ENCODE assay signal across 1 cellular context in the genomic region with DNA sequence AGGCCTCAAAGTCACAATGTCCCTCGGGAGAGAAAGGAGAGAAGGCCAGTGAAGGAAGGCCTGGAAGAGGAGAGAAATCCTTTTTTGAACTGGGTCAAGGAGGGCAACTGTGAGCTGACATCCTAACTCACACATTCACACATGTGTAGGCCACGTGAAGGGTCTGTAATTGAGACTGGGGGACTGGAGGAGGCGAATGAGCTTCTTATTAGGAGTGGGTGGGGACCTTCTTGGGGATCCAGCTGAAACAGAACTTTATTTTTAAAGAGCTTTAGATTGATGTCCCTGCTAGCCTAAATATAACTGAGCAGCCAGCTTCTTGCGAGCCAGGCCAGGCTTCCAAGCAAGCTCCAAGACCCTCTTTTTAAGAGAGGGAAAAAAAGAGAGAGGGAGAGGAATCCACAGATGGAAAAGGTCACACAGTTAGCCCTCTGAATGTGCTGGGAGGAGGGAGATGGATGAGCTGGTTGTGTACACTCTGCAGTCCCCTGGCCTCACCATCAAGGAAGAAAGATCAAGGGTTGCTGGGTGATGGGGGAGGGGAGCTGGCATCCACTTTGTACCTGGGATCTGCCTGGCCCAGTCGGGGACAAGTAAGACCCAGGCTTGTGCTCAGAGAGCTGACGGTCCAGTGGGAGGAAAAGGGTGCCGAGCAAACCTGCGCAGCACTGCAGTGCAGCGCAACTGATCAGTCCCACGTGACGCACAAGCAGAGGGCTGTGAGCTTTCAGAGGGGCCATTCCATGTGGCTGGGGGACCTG.
TF ChIP-seq lines count a peak whose summit lies in the region.

No MANE protein-coding gene starts in this region.

TF ChIP-seq in HepG2, 621 proteins besides CTCF, POLR2A, EP300 and RAD21 (continued from another document and continues in another):
- TF ChIP-seq, protein P1, sequence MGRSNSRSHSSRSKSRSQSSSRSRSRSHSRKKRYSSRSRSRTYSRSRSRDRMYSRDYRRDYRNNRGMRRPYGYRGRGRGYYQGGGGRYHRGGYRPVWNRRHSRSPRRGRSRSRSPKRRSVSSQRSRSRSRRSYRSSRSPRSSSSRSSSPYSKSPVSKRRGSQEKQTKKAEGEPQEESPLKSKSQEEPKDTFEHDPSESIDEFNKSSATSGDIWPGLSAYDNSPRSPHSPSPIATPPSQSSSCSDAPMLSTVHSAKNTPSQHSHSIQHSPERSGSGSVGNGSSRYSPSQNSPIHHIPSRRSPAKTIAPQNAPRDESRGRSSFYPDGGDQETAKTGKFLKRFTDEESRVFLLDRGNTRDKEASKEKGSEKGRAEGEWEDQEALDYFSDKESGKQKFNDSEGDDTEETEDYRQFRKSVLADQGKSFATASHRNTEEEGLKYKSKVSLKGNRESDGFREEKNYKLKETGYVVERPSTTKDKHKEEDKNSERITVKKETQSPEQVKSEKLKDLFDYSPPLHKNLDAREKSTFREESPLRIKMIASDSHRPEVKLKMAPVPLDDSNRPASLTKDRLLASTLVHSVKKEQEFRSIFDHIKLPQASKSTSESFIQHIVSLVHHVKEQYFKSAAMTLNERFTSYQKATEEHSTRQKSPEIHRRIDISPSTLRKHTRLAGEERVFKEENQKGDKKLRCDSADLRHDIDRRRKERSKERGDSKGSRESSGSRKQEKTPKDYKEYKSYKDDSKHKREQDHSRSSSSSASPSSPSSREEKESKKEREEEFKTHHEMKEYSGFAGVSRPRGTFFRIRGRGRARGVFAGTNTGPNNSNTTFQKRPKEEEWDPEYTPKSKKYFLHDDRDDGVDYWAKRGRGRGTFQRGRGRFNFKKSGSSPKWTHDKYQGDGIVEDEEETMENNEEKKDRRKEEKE (IDR thresholded peaks at IDR 0.05), result no peak
- TF ChIP-seq, protein P2, sequence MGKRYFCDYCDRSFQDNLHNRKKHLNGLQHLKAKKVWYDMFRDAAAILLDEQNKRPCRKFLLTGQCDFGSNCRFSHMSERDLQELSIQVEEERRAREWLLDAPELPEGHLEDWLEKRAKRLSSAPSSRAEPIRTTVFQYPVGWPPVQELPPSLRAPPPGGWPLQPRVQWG (CRISPR knock-in tag; IDR thresholded peaks at IDR 0.05; ENCODE audit: borderline replicate concordance, low read depth), result no peak
- peak; percentile 56 for TF ChIP-seq RARA (CRISPR knock-in tag; IDR thresholded peaks at IDR 0.05)
- no peak for TF ChIP-seq ZNF33A (CRISPR knock-in tag; IDR thresholded peaks at IDR 0.05; ENCODE audit: borderline replicate concordance)
- no peak for TF ChIP-seq NONO (IDR thresholded peaks at IDR 0.05)
- peak; percentile 35; the same call in 1 of the 2 replicates for TF ChIP-seq NONO (CRISPR knock-in tag; conservative IDR thresholded peaks at IDR 0.05)
- TF ChIP-seq MED1 (CRISPR knock-in tag; IDR thresholded peaks at IDR 0.05), result no peak
- no peak for TF ChIP-seq ZNF766 (CRISPR knock-in tag; IDR thresholded peaks at IDR 0.05; ENCODE audit: borderline replicate concordance)
- no peak for TF ChIP-seq NFE2 (CRISPR knock-in tag; IDR thresholded peaks at IDR 0.05)
- TF ChIP-seq, protein P3, sequence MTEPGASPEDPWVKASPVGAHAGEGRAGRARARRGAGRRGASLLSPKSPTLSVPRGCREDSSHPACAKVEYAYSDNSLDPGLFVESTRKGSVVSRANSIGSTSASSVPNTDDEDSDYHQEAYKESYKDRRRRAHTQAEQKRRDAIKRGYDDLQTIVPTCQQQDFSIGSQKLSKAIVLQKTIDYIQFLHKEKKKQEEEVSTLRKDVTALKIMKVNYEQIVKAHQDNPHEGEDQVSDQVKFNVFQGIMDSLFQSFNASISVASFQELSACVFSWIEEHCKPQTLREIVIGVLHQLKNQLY (CRISPR knock-in tag; IDR thresholded peaks at IDR 0.05), result no peak
- no peak for TF ChIP-seq FOXA1 (IDR thresholded peaks at IDR 0.05)
- peak; percentile 84 for TF ChIP-seq FOXA1 (CRISPR knock-in tag; IDR thresholded peaks at IDR 0.05)
- TF ChIP-seq WIZ (CRISPR knock-in tag; IDR thresholded peaks at IDR 0.05), result no peak
- TF ChIP-seq PHF20 (CRISPR knock-in tag; IDR thresholded peaks at IDR 0.05), result no peak
- no peak for TF ChIP-seq ZNF589 (CRISPR knock-in tag; conservative IDR thresholded peaks at IDR 0.05)
- TF ChIP-seq NR2F2 (IDR thresholded peaks at IDR 0.05; ENCODE audit: borderline replicate concordance, low read depth), result 0 out of 2 replicates have a peak, but pooled peaks have one; percentile 22
- no peak for TF ChIP-seq ZNF569 (CRISPR knock-in tag; IDR thresholded peaks at IDR 0.05; ENCODE audit: borderline replicate concordance)
- TF ChIP-seq GLI4 (CRISPR knock-in tag; IDR thresholded peaks at IDR 0.05; ENCODE audit: borderline replicate concordance), result no peak
- no peak for TF ChIP-seq SIX4 (CRISPR knock-in tag; IDR thresholded peaks at IDR 0.05)
- TF ChIP-seq ZNF136 (CRISPR knock-in tag; IDR thresholded peaks at IDR 0.05; ENCODE audit: low read depth), result no peak
- TF ChIP-seq, protein P4, sequence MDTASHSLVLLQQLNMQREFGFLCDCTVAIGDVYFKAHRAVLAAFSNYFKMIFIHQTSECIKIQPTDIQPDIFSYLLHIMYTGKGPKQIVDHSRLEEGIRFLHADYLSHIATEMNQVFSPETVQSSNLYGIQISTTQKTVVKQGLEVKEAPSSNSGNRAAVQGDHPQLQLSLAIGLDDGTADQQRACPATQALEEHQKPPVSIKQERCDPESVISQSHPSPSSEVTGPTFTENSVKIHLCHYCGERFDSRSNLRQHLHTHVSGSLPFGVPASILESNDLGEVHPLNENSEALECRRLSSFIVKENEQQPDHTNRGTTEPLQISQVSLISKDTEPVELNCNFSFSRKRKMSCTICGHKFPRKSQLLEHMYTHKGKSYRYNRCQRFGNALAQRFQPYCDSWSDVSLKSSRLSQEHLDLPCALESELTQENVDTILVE (CRISPR knock-in tag; IDR thresholded peaks at IDR 0.05), result no peak
- no peak for TF ChIP-seq MEIS2 (CRISPR knock-in tag; IDR thresholded peaks at IDR 0.05)
- TF ChIP-seq, protein P5, sequence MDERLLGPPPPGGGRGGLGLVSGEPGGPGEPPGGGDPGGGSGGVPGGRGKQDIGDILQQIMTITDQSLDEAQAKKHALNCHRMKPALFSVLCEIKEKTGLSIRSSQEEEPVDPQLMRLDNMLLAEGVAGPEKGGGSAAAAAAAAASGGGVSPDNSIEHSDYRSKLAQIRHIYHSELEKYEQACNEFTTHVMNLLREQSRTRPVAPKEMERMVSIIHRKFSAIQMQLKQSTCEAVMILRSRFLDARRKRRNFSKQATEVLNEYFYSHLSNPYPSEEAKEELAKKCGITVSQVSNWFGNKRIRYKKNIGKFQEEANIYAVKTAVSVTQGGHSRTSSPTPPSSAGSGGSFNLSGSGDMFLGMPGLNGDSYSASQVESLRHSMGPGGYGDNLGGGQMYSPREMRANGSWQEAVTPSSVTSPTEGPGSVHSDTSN (CRISPR knock-in tag; IDR thresholded peaks at IDR 0.05), result no peak
- peak; percentile 36; the same call in 1 of the 2 replicates for TF ChIP-seq ETV5 (CRISPR knock-in tag; IDR thresholded peaks at IDR 0.05; ENCODE audit: borderline replicate concordance)
- TF ChIP-seq ARNT (IDR thresholded peaks at IDR 0.05), result no peak
- no peak for TF ChIP-seq YEATS4 (CRISPR knock-in tag; IDR thresholded peaks at IDR 0.05; ENCODE audit: borderline replicate concordance)
- no peak for TF ChIP-seq PHB2 (IDR thresholded peaks at IDR 0.05; ENCODE audit: partially characterized antibody)
- TF ChIP-seq MAFG (CRISPR knock-in tag; IDR thresholded peaks at IDR 0.05), result no peak
- TF ChIP-seq, protein P6, sequence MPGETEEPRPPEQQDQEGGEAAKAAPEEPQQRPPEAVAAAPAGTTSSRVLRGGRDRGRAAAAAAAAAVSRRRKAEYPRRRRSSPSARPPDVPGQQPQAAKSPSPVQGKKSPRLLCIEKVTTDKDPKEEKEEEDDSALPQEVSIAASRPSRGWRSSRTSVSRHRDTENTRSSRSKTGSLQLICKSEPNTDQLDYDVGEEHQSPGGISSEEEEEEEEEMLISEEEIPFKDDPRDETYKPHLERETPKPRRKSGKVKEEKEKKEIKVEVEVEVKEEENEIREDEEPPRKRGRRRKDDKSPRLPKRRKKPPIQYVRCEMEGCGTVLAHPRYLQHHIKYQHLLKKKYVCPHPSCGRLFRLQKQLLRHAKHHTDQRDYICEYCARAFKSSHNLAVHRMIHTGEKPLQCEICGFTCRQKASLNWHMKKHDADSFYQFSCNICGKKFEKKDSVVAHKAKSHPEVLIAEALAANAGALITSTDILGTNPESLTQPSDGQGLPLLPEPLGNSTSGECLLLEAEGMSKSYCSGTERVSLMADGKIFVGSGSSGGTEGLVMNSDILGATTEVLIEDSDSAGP (CRISPR knock-in tag; IDR thresholded peaks at IDR 0.05; ENCODE audit: borderline replicate concordance), result no peak
- TF ChIP-seq SSRP1 (CRISPR knock-in tag; IDR thresholded peaks at IDR 0.05), result no peak
- no peak for TF ChIP-seq ZNF260 (CRISPR knock-in tag; IDR thresholded peaks at IDR 0.05; ENCODE audit: borderline replicate concordance, low read depth)
- TF ChIP-seq KDM6A (CRISPR knock-in tag; IDR thresholded peaks at IDR 0.05; ENCODE audit: low read depth), result peak; percentile 59
- TF ChIP-seq KDM5B (CRISPR knock-in tag; IDR thresholded peaks at IDR 0.05; ENCODE audit: borderline replicate concordance), result no peak
- TF ChIP-seq, protein P7, sequence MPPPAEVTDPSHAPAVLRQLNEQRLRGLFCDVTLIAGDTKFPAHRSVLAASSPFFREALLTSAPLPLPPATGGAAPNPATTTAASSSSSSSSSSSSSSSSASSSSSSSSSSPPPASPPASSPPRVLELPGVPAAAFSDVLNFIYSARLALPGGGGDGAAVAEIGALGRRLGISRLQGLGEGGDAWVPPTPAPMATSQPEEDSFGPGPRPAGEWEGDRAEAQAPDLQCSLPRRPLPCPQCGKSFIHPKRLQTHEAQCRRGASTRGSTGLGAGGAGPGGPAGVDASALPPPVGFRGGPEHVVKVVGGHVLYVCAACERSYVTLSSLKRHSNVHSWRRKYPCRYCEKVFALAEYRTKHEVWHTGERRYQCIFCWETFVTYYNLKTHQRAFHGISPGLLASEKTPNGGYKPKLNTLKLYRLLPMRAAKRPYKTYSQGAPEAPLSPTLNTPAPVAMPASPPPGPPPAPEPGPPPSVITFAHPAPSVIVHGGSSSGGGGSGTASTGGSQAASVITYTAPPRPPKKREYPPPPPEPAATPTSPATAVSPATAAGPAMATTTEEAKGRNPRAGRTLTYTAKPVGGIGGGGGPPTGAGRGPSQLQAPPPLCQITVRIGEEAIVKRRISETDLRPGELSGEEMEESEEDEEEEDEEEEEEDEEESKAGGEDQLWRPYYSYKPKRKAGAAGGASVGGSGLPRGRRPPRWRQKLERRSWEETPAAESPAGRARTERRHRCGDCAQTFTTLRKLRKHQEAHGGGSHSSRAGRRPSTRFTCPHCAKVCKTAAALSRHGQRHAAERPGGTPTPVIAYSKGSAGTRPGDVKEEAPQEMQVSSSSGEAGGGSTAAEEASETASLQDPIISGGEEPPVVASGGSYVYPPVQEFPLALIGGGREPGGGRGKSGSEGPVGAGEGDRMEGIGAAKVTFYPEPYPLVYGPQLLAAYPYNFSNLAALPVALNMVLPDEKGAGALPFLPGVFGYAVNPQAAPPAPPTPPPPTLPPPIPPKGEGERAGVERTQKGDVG (CRISPR knock-in tag; IDR thresholded peaks at IDR 0.05; ENCODE audit: borderline replicate concordance), result 0 out of 2 replicates have a peak, but pooled peaks have one; percentile 25
- no peak for TF ChIP-seq NFYC (CRISPR knock-in tag; IDR thresholded peaks at IDR 0.05)
- TF ChIP-seq, protein P8, sequence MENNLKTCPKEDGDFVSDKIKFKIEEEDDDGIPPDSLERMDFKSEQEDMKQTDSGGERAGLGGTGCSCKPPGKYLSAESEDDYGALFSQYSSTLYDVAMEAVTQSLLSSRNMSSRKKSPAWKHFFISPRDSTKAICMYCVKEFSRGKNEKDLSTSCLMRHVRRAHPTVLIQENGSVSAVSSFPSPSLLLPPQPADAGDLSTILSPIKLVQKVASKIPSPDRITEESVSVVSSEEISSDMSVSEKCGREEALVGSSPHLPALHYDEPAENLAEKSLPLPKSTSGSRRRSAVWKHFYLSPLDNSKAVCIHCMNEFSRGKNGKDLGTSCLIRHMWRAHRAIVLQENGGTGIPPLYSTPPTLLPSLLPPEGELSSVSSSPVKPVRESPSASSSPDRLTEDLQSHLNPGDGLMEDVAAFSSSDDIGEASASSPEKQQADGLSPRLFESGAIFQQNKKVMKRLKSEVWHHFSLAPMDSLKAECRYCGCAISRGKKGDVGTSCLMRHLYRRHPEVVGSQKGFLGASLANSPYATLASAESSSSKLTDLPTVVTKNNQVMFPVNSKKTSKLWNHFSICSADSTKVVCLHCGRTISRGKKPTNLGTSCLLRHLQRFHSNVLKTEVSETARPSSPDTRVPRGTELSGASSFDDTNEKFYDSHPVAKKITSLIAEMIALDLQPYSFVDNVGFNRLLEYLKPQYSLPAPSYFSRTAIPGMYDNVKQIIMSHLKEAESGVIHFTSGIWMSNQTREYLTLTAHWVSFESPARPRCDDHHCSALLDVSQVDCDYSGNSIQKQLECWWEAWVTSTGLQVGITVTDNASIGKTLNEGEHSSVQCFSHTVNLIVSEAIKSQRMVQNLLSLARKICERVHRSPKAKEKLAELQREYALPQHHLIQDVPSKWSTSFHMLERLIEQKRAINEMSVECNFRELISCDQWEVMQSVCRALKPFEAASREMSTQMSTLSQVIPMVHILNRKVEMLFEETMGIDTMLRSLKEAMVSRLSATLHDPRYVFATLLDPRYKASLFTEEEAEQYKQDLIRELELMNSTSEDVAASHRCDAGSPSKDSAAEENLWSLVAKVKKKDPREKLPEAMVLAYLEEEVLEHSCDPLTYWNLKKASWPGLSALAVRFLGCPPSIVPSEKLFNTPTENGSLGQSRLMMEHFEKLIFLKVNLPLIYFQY (CRISPR knock-in tag; IDR thresholded peaks at IDR 0.05; ENCODE audit: borderline replicate concordance), result no peak
- no peak for TF ChIP-seq HMGA1 (CRISPR knock-in tag; conservative IDR thresholded peaks at IDR 0.05)
- TF ChIP-seq, protein P9, sequence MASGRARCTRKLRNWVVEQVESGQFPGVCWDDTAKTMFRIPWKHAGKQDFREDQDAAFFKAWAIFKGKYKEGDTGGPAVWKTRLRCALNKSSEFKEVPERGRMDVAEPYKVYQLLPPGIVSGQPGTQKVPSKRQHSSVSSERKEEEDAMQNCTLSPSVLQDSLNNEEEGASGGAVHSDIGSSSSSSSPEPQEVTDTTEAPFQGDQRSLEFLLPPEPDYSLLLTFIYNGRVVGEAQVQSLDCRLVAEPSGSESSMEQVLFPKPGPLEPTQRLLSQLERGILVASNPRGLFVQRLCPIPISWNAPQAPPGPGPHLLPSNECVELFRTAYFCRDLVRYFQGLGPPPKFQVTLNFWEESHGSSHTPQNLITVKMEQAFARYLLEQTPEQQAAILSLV (CRISPR knock-in tag; IDR thresholded peaks at IDR 0.05; ENCODE audit: borderline replicate concordance), result 0 out of 2 replicates have a peak, but pooled peaks have one; percentile 50
- TF ChIP-seq RBFOX2 (IDR thresholded peaks at IDR 0.05; ENCODE audit: low read depth, low read length), result no peak
- no peak for TF ChIP-seq ZNF672 (CRISPR knock-in tag; IDR thresholded peaks at IDR 0.05)
- TF ChIP-seq, protein P10, sequence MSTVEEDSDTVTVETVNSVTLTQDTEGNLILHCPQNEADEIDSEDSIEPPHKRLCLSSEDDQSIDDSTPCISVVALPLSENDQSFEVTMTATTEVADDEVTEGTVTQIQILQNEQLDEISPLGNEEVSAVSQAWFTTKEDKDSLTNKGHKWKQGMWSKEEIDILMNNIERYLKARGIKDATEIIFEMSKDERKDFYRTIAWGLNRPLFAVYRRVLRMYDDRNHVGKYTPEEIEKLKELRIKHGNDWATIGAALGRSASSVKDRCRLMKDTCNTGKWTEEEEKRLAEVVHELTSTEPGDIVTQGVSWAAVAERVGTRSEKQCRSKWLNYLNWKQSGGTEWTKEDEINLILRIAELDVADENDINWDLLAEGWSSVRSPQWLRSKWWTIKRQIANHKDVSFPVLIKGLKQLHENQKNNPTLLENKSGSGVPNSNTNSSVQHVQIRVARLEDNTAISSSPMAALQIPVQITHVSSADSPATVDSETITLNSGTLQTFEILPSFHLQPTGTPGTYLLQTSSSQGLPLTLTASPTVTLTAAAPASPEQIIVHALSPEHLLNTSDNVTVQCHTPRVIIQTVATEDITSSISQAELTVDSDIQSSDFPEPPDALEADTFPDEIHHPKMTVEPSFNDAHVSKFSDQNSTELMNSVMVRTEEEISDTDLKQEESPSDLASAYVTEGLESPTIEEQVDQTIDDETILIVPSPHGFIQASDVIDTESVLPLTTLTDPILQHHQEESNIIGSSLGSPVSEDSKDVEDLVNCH (CRISPR knock-in tag; IDR thresholded peaks at IDR 0.05), result no peak
